ENCODE assay signal across 25 cellular contexts in genomic region chr17:62970617-62971016, GRCh38.
"Had no signal": no experiment of that assay in that cellular context is flagged by ENCODE, and none has a peak within 500 bp of the region (broad histone marks: within the 10 kb centered on the region; RNA-seq: fewer than 3 reads in every experiment).

No MANE protein-coding gene starts in this region.

- H3K36me3 ChIP-seq: left lung, sigmoid colon, WERI-Rb-1 had no signal

- H3K4me3 ChIP-seq: left lung, lung, sigmoid colon, smooth muscle cell, testis had no signal

- H3K9me3 Mint-ChIP-seq: activated T-helper 17 cell treated with anti-CD3 and anti-CD28 coated beads, Interleukin-2, amount 50 U/mL, for 72 hours; dendritic cell treated with granulocyte-macrophage colony-stimulating factor and Interleukin-4, amounts not matched to agents 40 ng/mL and 50 ng/mL, for 4 days; naive B cell; stimulated activated naive B cell treated with anti-CD40 and anti-IgM and Interleukin-4, amounts not matched to agents 10 μg/mL and 1 μg/mL and 100 μg/mL, for 72 hours; type B pancreatic cell had no signal

- H3K27ac Mint-ChIP-seq: activated CD8-positive, alpha-beta T cell treated with anti-CD3 and anti-CD28 coated beads, Interleukin-2, amount 10 ng/mL, durations not matched to agents 7 days and 5 days; activated naive CD8-positive, alpha-beta T cell; activated T-helper 17 cell treated with anti-CD3 and anti-CD28 coated beads, Interleukin-2, amount 50 U/mL, for 72 hours; dendritic cell treated with granulocyte-macrophage colony-stimulating factor and Interleukin-4, amounts not matched to agents 40 ng/mL and 50 ng/mL, for 4 days; stimulated activated naive B cell treated with anti-CD40 and anti-IgM and Interleukin-4, amounts not matched to agents 10 μg/mL and 1 μg/mL and 100 μg/mL, for 72 hours; type B pancreatic cell had no signal

- FAIRE-seq: TTC549 had no signal

- DNase-seq: activated CD4-positive, alpha-beta T cell treated with anti-CD3 and anti-CD28 coated beads, Interleukin-2, amount 50 U/mL, for 1 hour; activated CD4-positive, CD25-positive, alpha-beta regulatory T cell treated with anti-CD3 and anti-CD28 coated beads, Interleukin-2, amount 50 U/mL, for 72 hours; activated CD8-positive, alpha-beta T cell treated with anti-CD3 and anti-CD28 coated beads, Interleukin-2, amount 10 ng/mL, durations not matched to agents 7 days and 5 days; activated naive CD4-positive, alpha-beta T cell; amniotic stem cell; effector CD4-positive, alpha-beta T cell; foreskin melanocyte; kidney glomerular epithelial cell; left lung; naive B cell; posterior cingulate gyrus; sigmoid colon; stimulated activated CD4-positive, alpha-beta T cell treated with anti-CD3 and anti-CD28 coated beads, Interleukin-15, amount 100 ng/mL, for 24 hours; stimulated activated naive B cell treated with anti-CD40 and anti-IgM and Interleukin-4, amounts not matched to agents 10 μg/mL and 1 μg/mL and 100 μg/mL, for 72 hours; T-helper 1 cell; testis; WERI-Rb-1 had no signal

- H3K4me2 ChIP-seq: smooth muscle cell had no signal

- H3K27me3 ChIP-seq: left lung, sigmoid colon, testis had no signal

- H3K27me3 Mint-ChIP-seq: activated naive CD8-positive, alpha-beta T cell; naive B cell had no signal

- ATAC-seq: activated CD8-positive, alpha-beta T cell treated with anti-CD3 and anti-CD28 coated beads, Interleukin-2, amount 10 ng/mL, durations not matched to agents 7 days and 5 days; activated T-helper 17 cell treated with anti-CD3 and anti-CD28 coated beads, Interleukin-2, amount 50 U/mL, for 72 hours; left lung; stimulated activated naive B cell treated with anti-CD40 and anti-IgM and Interleukin-4, amounts not matched to agents 10 μg/mL and 1 μg/mL and 100 μg/mL, for 72 hours had no signal

- H3K9me3 ChIP-seq: left lung, sigmoid colon, testis had no signal

- H3K36me3 Mint-ChIP-seq: activated naive CD8-positive, alpha-beta T cell; naive B cell; stimulated activated naive B cell treated with anti-CD40 and anti-IgM and Interleukin-4, amounts not matched to agents 10 μg/mL and 1 μg/mL and 100 μg/mL, for 72 hours; type B pancreatic cell had no signal

- H3K4me3 Mint-ChIP-seq: activated CD8-positive, alpha-beta T cell treated with anti-CD3 and anti-CD28 coated beads, Interleukin-2, amount 10 ng/mL, durations not matched to agents 7 days and 5 days; activated naive CD8-positive, alpha-beta T cell; activated T-helper 17 cell treated with anti-CD3 and anti-CD28 coated beads, Interleukin-2, amount 50 U/mL, for 72 hours; dendritic cell treated with granulocyte-macrophage colony-stimulating factor and Interleukin-4, amounts not matched to agents 40 ng/mL and 50 ng/mL, for 4 days; naive B cell; neural crest cell; stimulated activated naive B cell treated with anti-CD40 and anti-IgM and Interleukin-4, amounts not matched to agents 10 μg/mL and 1 μg/mL and 100 μg/mL, for 72 hours; type B pancreatic cell had no signal

- H3K27ac ChIP-seq: left lung, sigmoid colon, testis, WERI-Rb-1 had no signal
